ENCODE assay signal across 12 cellular contexts in genomic region chr16:28294201-28294600, GRCh38. TPM values are rescaled to one million over a fixed set of nuclear protein-coding genes. Genes with fewer than 3 reads are reported as not detected.
DNase-seq lines count a peak whose midpoint lies in the region; ATAC-seq lines count a peak whose summit lies in the region.
"Had no signal": no experiment of that assay in that cellular context is flagged by ENCODE, and none has a peak within 500 bp of the region (broad histone marks: within the 10 kb centered on the region; RNA-seq: fewer than 3 reads in every experiment).

No MANE protein-coding gene starts in this region.

- DNase-seq in H7 (peak; percentile 10), memory B cell (ENCODE audit: low spot score in 2 of 2) (no peak), ecto neural progenitor cell (ENCODE audit: low spot score) (no peak), NCI-H345 (lab: John Stamatoyannopoulos, UW) (no peak)
- DNase-seq in activated CD4-positive, CD25-positive, alpha-beta regulatory T cell treated with anti-CD3 and anti-CD28 coated beads, Interleukin-2, amount 50 U/mL, for 72 hours: no peak
- DNase-seq: activated CD8-positive, alpha-beta memory T cell treated with anti-CD3 and anti-CD28 coated beads for 24 hours; amygdala; cortex of kidney had no signal

- no peak for ATAC-seq in memory B cell (ENCODE audit: low read depth)
- no peak for ATAC-seq in GM21390 (IDR thresholded peaks at IDR 0.05; ENCODE audit: unreplicated experiment)
- ATAC-seq: sciatic nerve had no signal

- H3K9ac ChIP-seq in BLaER1: peak overlapping the region; percentile 99

- H3K4me3 ChIP-seq in BLaER1 (peak overlapping the region; percentile 99), H7 (ENCODE audit: insufficient read depth, low read depth, low read length) (peak overlapping the region; percentile 85)

- peak overlapping the region; percentile 97 for H3K27ac ChIP-seq in BLaER1

- no peaks in the 10 kb centered on the region for H3K9me3 ChIP-seq in BLaER1

- no peaks in the 10 kb centered on the region for H3K27me3 Mint-ChIP-seq in activated naive CD8-positive, alpha-beta T cell
- H3K27me3 Mint-ChIP-seq in memory B cell: peaks cover 8% of the 10 kb centered on the region

- peak overlapping the region; percentile 82 for H3K4me3 Mint-ChIP-seq in activated naive CD8-positive, alpha-beta T cell
- H3K4me3 Mint-ChIP-seq in memory B cell: peak overlapping the region; percentile 14

- H3K4me1 ChIP-seq in BLaER1: peaks cover 82% of the 10 kb centered on the region

- peaks cover 56% of the 10 kb centered on the region for H4K20me1 ChIP-seq in BLaER1

- H3K36me3 Mint-ChIP-seq in activated naive CD8-positive, alpha-beta T cell: no peaks in the 10 kb centered on the region
- no peaks in the 10 kb centered on the region for H3K36me3 Mint-ChIP-seq in memory B cell

- H3K27ac Mint-ChIP-seq in activated naive CD8-positive, alpha-beta T cell: peak overlapping the region; percentile 34
- H3K27ac Mint-ChIP-seq in memory B cell: no peak overlapping the region

- H3K4me2 ChIP-seq in BLaER1: peak overlapping the region; percentile 98

- H3K36me3 ChIP-seq in BLaER1: peaks cover 27% of the 10 kb centered on the region
- H3K36me3 ChIP-seq in H7 (replicated peaks; ENCODE audit: control insufficient read depth, insufficient read depth, low read length): peaks cover 10% of the 10 kb centered on the region

- peaks cover 66% of the 10 kb centered on the region for H3K4me1 Mint-ChIP-seq in activated naive CD8-positive, alpha-beta T cell (ENCODE audit: low read depth)
- H3K4me1 Mint-ChIP-seq in memory B cell: peaks cover 12% of the 10 kb centered on the region

- H3K27me3 ChIP-seq in BLaER1 (no peaks in the 10 kb centered on the region), H7 (ENCODE audit: control insufficient read depth, insufficient read depth, low read length) (no peaks in the 10 kb centered on the region)

- no peaks in the 10 kb centered on the region for H3K9me3 Mint-ChIP-seq in activated naive CD8-positive, alpha-beta T cell (ENCODE audit: low read depth)
- H3K9me3 Mint-ChIP-seq in memory B cell: no peaks in the 10 kb centered on the region

RNA-seq across cellular contexts. Expression of gene SBK1, which starts 1.9 kb away (rescaled TPM):
- total RNA-seq in H7 (2014; rRNA removed; shearing (Covaris generic)): 23.6 and 26.0 TPM in 2 replicates
